In the genomic region with DNA sequence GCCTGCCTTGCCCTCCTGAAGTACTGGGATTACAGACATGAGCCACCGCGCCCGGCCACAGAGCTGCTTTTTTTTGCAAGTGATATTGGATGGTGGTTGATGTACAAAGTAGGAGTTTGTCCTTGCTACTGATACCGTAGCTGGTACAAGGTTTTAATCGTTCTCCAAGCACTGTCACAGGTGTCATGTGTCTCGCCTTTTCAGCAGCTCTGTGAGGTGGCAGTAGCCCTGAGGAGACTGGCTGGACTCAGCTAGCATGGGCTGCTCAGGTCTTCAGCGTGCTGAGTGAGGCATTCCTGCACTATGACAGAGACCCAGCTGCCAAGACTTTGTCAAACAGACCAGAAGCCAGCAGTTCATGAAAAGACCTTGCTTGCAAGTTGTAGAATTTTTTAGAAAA, we compare ENCODE assay signal across 26 cellular contexts.
"Had no signal": no experiment of that assay in that cellular context is flagged by ENCODE, and none has a peak within 500 bp of the region (broad histone marks: within the 10 kb centered on the region; RNA-seq: fewer than 3 reads in every experiment).

No MANE protein-coding gene starts in this region.

- H3K27ac Mint-ChIP-seq: activated CD8-positive, alpha-beta T cell treated with anti-CD3 and anti-CD28 coated beads, Interleukin-2, amount 10 ng/mL, durations not matched to agents 7 days and 5 days; activated naive CD4-positive, alpha-beta T cell treated with anti-CD3 and anti-CD28 coated beads, Interleukin-2, amount 50 U/mL, for 72 hours; activated T-helper 1 cell treated with anti-CD3 and anti-CD28 coated beads, Interleukin-12 subunit alpha, Interleukin-12 subunit beta, Interleukin-2, Interleukin-4 antibody, amounts not matched to agents 30 ng/mL and 10 ng/mL and 1 ng/mL, durations not matched to agents 14 hours and 24 hours and 36 hours; effector memory CD8-positive, alpha-beta T cell; memory B cell; naive B cell; stimulated activated naive B cell treated with anti-CD40 and anti-IgM and Interleukin-4, amounts not matched to agents 10 μg/mL and 1 μg/mL and 100 μg/mL, for 72 hours; T-helper 2 cell treated with Interferon-gamma antibody and Interleukin-4, amounts not matched to agents 5 μg/mL and 100 μg/mL, for 36 hours had no signal

- ATAC-seq: activated CD8-positive, alpha-beta T cell treated with anti-CD3 and anti-CD28 coated beads, Interleukin-2, amount 10 ng/mL, durations not matched to agents 7 days and 5 days; activated naive CD4-positive, alpha-beta T cell treated with anti-CD3 and anti-CD28 coated beads, Interleukin-2, amount 50 U/mL, for 72 hours; effector memory CD8-positive, alpha-beta T cell; esophagus mucosa; stimulated activated naive B cell treated with anti-CD40 and anti-IgM and Interleukin-4, amounts not matched to agents 10 μg/mL and 1 μg/mL and 100 μg/mL, for 72 hours had no signal

- H3K36me3 ChIP-seq: colonic mucosa, thoracic aorta had no signal

- H3K4me3 Mint-ChIP-seq: activated CD8-positive, alpha-beta T cell treated with anti-CD3 and anti-CD28 coated beads, Interleukin-2, amount 10 ng/mL, durations not matched to agents 7 days and 5 days; activated T-helper 1 cell treated with anti-CD3 and anti-CD28 coated beads, Interleukin-12 subunit alpha, Interleukin-12 subunit beta, Interleukin-2, Interleukin-4 antibody, amounts not matched to agents 30 ng/mL and 10 ng/mL and 1 ng/mL, durations not matched to agents 14 hours and 24 hours and 36 hours; brain; effector memory CD8-positive, alpha-beta T cell; memory B cell; naive B cell; stimulated activated naive B cell treated with anti-CD40 and anti-IgM and Interleukin-4, amounts not matched to agents 10 μg/mL and 1 μg/mL and 100 μg/mL, for 72 hours; T-helper 2 cell treated with Interferon-gamma antibody and Interleukin-4, amounts not matched to agents 5 μg/mL and 100 μg/mL, for 36 hours had no signal

- H3K4me2 ChIP-seq: hepatocyte had no signal

- H3K27me3 ChIP-seq: colonic mucosa, dorsolateral prefrontal cortex, hepatocyte, sigmoid colon, upper lobe of left lung had no signal

- H3K27me3 Mint-ChIP-seq: brain; effector memory CD8-positive, alpha-beta T cell; memory B cell; naive B cell; stimulated activated naive B cell treated with anti-CD40 and anti-IgM and Interleukin-4, amounts not matched to agents 10 μg/mL and 1 μg/mL and 100 μg/mL, for 72 hours had no signal

- H3K9me3 ChIP-seq: colonic mucosa, sigmoid colon, thoracic aorta, upper lobe of left lung had no signal

- H3K9me3 Mint-ChIP-seq: activated naive CD4-positive, alpha-beta T cell treated with anti-CD3 and anti-CD28 coated beads, Interleukin-2, amount 50 U/mL, for 72 hours; activated T-helper 1 cell treated with anti-CD3 and anti-CD28 coated beads, Interleukin-12 subunit alpha, Interleukin-12 subunit beta, Interleukin-2, Interleukin-4 antibody, amounts not matched to agents 30 ng/mL and 10 ng/mL and 1 ng/mL, durations not matched to agents 14 hours and 24 hours and 36 hours; brain; effector memory CD8-positive, alpha-beta T cell; memory B cell; naive B cell; stimulated activated naive B cell treated with anti-CD40 and anti-IgM and Interleukin-4, amounts not matched to agents 10 μg/mL and 1 μg/mL and 100 μg/mL, for 72 hours; T-helper 2 cell treated with Interferon-gamma antibody and Interleukin-4, amounts not matched to agents 5 μg/mL and 100 μg/mL, for 36 hours had no signal

- H3K36me3 Mint-ChIP-seq: activated naive CD4-positive, alpha-beta T cell treated with anti-CD3 and anti-CD28 coated beads, Interleukin-2, amount 50 U/mL, for 72 hours; naive B cell had no signal

- DNase-seq: activated CD4-positive, alpha-beta T cell treated with anti-CD3 and anti-CD28 coated beads for 1 hour; activated CD4-positive, alpha-beta T cell treated with anti-CD3 and anti-CD28 coated beads, Interleukin-2, amount 50 U/mL, for 1 hour; activated CD8-positive, alpha-beta T cell treated with anti-CD3 and anti-CD28 coated beads, Interleukin-2, amount 10 ng/mL, durations not matched to agents 7 days and 5 days; aorta; central memory CD4-positive, alpha-beta T cell; colonic mucosa; dorsolateral prefrontal cortex; effector memory CD8-positive, alpha-beta T cell; foreskin melanocyte; naive B cell; occipital lobe; posterior cingulate gyrus; sigmoid colon; stimulated activated CD4-positive, alpha-beta T cell treated with anti-CD3 and anti-CD28 coated beads, Interleukin-2, amount 100 ng/mL, for 48 hours; stimulated activated CD8-positive, alpha-beta memory T cell treated with anti-CD3 and anti-CD28 coated beads, Interleukin-4, amount 100 ng/mL, for 48 hours; stimulated activated naive B cell treated with anti-CD40 and anti-IgM and Interleukin-4, amounts not matched to agents 10 μg/mL and 1 μg/mL and 100 μg/mL, for 72 hours; upper lobe of left lung had no signal

- H3K4me3 ChIP-seq: colonic mucosa, dorsolateral prefrontal cortex, hepatocyte, sigmoid colon, thoracic aorta, upper lobe of left lung had no signal

- H3K27ac ChIP-seq: colonic mucosa, dorsolateral prefrontal cortex, hepatocyte, sigmoid colon, upper lobe of left lung, VCaP had no signal

- H3K4me1 ChIP-seq: colonic mucosa, upper lobe of left lung had no signal

- H2AFZ ChIP-seq: hepatocyte had no signal
